ENCODE assay signal across 14 cellular contexts in the genomic region with DNA sequence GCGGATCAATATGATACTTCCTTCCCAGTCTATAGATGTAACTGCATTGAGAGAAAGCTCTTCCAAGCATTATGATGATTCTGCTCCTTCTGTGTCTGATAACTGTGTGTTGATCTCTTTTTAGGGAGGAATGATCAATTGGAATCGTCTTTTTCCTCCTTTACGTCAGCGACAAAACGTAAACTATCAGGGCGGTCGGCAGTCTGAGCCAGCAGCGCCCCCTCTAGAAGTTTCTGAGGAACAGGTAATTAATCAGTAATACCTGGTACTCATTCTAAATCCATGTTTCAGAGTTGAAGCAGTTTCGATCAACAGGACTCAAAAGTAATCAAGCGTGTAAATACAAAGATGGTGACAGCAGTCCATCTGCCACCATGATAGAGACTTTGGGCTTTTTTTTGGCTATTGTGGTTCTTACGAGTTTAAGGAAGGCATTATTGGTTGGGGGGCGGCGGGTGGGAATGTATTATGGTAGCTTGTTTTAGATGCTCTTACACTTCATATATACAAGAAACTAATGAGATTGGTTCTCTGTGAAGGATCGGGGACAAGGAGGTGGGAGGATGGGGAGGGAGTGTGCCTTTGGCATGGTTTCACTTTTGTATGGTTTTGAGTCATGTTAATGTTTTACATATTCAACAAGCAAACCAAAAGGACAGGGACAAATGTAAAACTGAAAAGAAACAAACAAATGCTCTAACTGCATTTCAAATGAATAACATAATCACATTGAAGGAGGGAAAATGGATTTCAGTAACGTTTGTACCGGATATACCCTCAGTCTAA.
DNase-seq lines count a peak whose midpoint lies in the region; ATAC-seq lines count a peak whose summit lies in the region.
"Had no signal": no experiment of that assay in that cellular context is flagged by ENCODE, and none has a peak within 500 bp of the region (broad histone marks: within the 10 kb centered on the region; RNA-seq: fewer than 3 reads in every experiment).

No MANE protein-coding gene starts in this region.

- CTCF ChIA-PET in naive thymus-derived CD4-positive, alpha-beta T cell (lab: Charles Lee) = interaction anchor here (0.7 to 3.2 kb wide), 8 partner anchors 12 to 102 kb away, joined by 3 to 16 read pairs (median 6); partner anchors contain the start of gene GPR183

- H3K9me3 Mint-ChIP-seq in activated T-helper 17 cell treated with anti-CD3 and anti-CD28 coated beads, Interleukin-2, amount 50 U/mL, for 72 hours = no peaks in the 10 kb centered on the region
- H3K9me3 Mint-ChIP-seq in naive thymus-derived CD4-positive, alpha-beta T cell = peaks cover 0 to 5% (median 0%) of the 10 kb centered on the region in 11 donors

- H3K27ac ChIP-seq in naive thymus-derived CD4-positive, alpha-beta T cell (ENCODE audit: low read depth, low read length) = peak overlapping the region; percentile 78
- H3K27ac ChIP-seq: GM23248, parathyroid adenoma, thyroid gland had no signal

- no peaks in the 10 kb centered on the region for H3K27me3 Mint-ChIP-seq in activated T-helper 17 cell treated with anti-CD3 and anti-CD28 coated beads, Interleukin-2, amount 50 U/mL, for 72 hours
- H3K27me3 Mint-ChIP-seq in naive thymus-derived CD4-positive, alpha-beta T cell = no peaks in the 10 kb centered on the region

- H3K36me3 ChIP-seq in naive thymus-derived CD4-positive, alpha-beta T cell (ENCODE audit: control insufficient read depth in 2 of 3, insufficient read depth in 3 of 3, low read length in 3 of 3) = peaks cover 0 to 7% (median 7%) of the 10 kb centered on the region in 3 experiments
- H3K36me3 ChIP-seq: thyroid gland had no signal

- H3K36me3 Mint-ChIP-seq in activated T-helper 17 cell treated with anti-CD3 and anti-CD28 coated beads, Interleukin-2, amount 50 U/mL, for 72 hours (ENCODE audit: low read depth) = peaks cover 65% of the 10 kb centered on the region
- peaks cover 8 to 56% (median 28%) of the 10 kb centered on the region in 5 donors for H3K36me3 Mint-ChIP-seq in naive thymus-derived CD4-positive, alpha-beta T cell

- POLR2A ChIA-PET in naive thymus-derived CD4-positive, alpha-beta T cell (lab: Charles Lee) = interaction anchor here (0.6 to 4.5 kb wide), 19 partner anchors 8 to 169 kb away, joined by 3 to 85 read pairs (median 5); no protein-coding TSS in a partner anchor

- peaks cover 75 to 80% of the 10 kb centered on the region in 2 donors for H3K4me1 ChIP-seq in naive thymus-derived CD4-positive, alpha-beta T cell (ENCODE audit: control insufficient read depth in 2 of 2, insufficient read depth in 2 of 2, low read length in 2 of 2)
- H3K4me1 ChIP-seq: parathyroid adenoma, thyroid gland had no signal

- intact Hi-C loops in naive thymus-derived CD4-positive, alpha-beta T cell (cut with micrococcal nuclease) = loop anchor here in 1 of 2 donors (1.0 to 2.0 kb wide), 4 partner anchors 12 to 99 kb away; partner anchors contain the start of gene GPR183

- peak in 3 of 9 donors; percentile 21 to 49 (median 32) for DNase-seq in naive thymus-derived CD4-positive, alpha-beta T cell
- DNase-seq in middle frontal gyrus (ENCODE audit: extremely low spot score, low spot score) = no peak
- DNase-seq in activated effector memory CD4-positive, alpha-beta T cell treated with Interleukin-2 at 50 U/mL for 16 hours = no peak
- no peak for DNase-seq in globus pallidus (ENCODE audit: low spot score)
- DNase-seq: activated CD4-positive, alpha-beta T cell treated with anti-CD3 and anti-CD28 coated beads, Interleukin-2, amount 50 U/mL, for 1 hour; GM23248; NCI-H446; SHP77; thyroid gland had no signal

- H3K27ac Mint-ChIP-seq in activated T-helper 17 cell treated with anti-CD3 and anti-CD28 coated beads, Interleukin-2, amount 50 U/mL, for 72 hours = peak overlapping the region; percentile 74
- H3K27ac Mint-ChIP-seq in naive thymus-derived CD4-positive, alpha-beta T cell = peak overlapping the region; percentile 86 to 100 (median 99)

- H3K4me1 Mint-ChIP-seq in activated T-helper 17 cell treated with anti-CD3 and anti-CD28 coated beads, Interleukin-2, amount 50 U/mL, for 72 hours = peaks cover 77% of the 10 kb centered on the region
- H3K4me1 Mint-ChIP-seq in naive thymus-derived CD4-positive, alpha-beta T cell = peaks cover 55 to 100% (median 94%) of the 10 kb centered on the region in 7 donors

- ATAC-seq in GM18511 (IDR thresholded peaks at IDR 0.05; ENCODE audit: unreplicated experiment) (peak; percentile 41), HG02981 (IDR thresholded peaks at IDR 0.05; ENCODE audit: unreplicated experiment) (peak; percentile 46), GM18498 (IDR thresholded peaks at IDR 0.05; ENCODE audit: unreplicated experiment) (no peak)
- peak; percentile 48 for ATAC-seq in activated T-helper 17 cell treated with anti-CD3 and anti-CD28 coated beads, Interleukin-2, amount 50 U/mL, for 72 hours (replicated peaks)
- ATAC-seq in naive thymus-derived CD4-positive, alpha-beta T cell = no peak

- H3K27me3 ChIP-seq in naive thymus-derived CD4-positive, alpha-beta T cell (ENCODE audit: control insufficient read depth in 2 of 2, insufficient read depth in 2 of 2, low read length in 2 of 2) = no peaks in the 10 kb centered on the region
- H3K27me3 ChIP-seq: thyroid gland had no signal

- H3K4me3 ChIP-seq in naive thymus-derived CD4-positive, alpha-beta T cell (ENCODE audit: low read length) = peak overlapping the region; percentile 20
- H3K4me3 ChIP-seq: GM23248, thyroid gland had no signal

- no peaks in the 10 kb centered on the region for H3K9me3 ChIP-seq in naive thymus-derived CD4-positive, alpha-beta T cell (ENCODE audit: control insufficient read depth in 2 of 3, low read length in 3 of 3)
- H3K9me3 ChIP-seq: thyroid gland had no signal

- peak overlapping the region; percentile 81 for H3K4me3 Mint-ChIP-seq in activated T-helper 17 cell treated with anti-CD3 and anti-CD28 coated beads, Interleukin-2, amount 50 U/mL, for 72 hours
- peak overlapping the region; percentile 46 to 87 (median 80) for H3K4me3 Mint-ChIP-seq in naive thymus-derived CD4-positive, alpha-beta T cell

Comparison
In these comparisons a context has a peak if more than half of its experiments do, and no peak if none do; other contexts are left out.
1. ATAC-seq: peak in GM18511 (single experiment), HG02981 (single experiment) and activated T-helper 17 cell treated with anti-CD3 and anti-CD28 coated beads, Interleukin-2, amount 50 U/mL, for 72 hours (single experiment); none in naive thymus-derived CD4-positive, alpha-beta T cell (single experiment) and GM18498 (single experiment).